In genomic region chr2:15672961-15673918, GRCh38 we compare ENCODE assay signal across 17 cellular contexts.
DNase-seq lines count a peak whose midpoint lies in the region; ATAC-seq, FAIRE-seq and TF ChIP-seq lines count a peak whose summit lies in the region.
"Had no signal": no experiment of that assay in that cellular context is flagged by ENCODE, and none has a peak within 500 bp of the region (broad histone marks: within the 10 kb centered on the region; RNA-seq: fewer than 3 reads in every experiment).

No MANE protein-coding gene starts in this region.

- TF ChIP-seq CTCF in PC-9 (conservative IDR thresholded peaks at IDR 0.05) (no peak), nephron (IDR thresholded peaks at IDR 0.05; ENCODE audit: unreplicated experiment in 3 of 3) (no peak), thyroid gland (IDR thresholded peaks at IDR 0.05) (no peak)

- no peak for TF ChIP-seq POLR2A in thyroid gland (IDR thresholded peaks at IDR 0.05)

- no peaks in the 10 kb centered on the region for H3K79me2 ChIP-seq in PC-9 (ENCODE audit: low read depth)

- no peaks in the 10 kb centered on the region for H4K20me1 ChIP-seq in PC-9 (ENCODE audit: insufficient read depth)

- FAIRE-seq in urothelium cell line (lab: Jason Lieb, UNC), result no peak

- H3K4me3 ChIP-seq in PC-9 (no peak overlapping the region), thyroid gland (replicated peaks in 1 of 3) (no peak overlapping the region)

- no peaks in the 10 kb centered on the region for H3F3A ChIP-seq in PC-9 (ENCODE audit: insufficient read depth, low read depth)

- H3K9me2 ChIP-seq in PC-9 (ENCODE audit: insufficient read depth), result no peaks in the 10 kb centered on the region

- 67 to 74% methylated on average over 14 of the region's 14 CpGs for WGBS in thyroid gland, 2 donors

- no peaks in the 10 kb centered on the region for H3K36me3 ChIP-seq in PC-9 (ENCODE audit: low read depth)
- no peaks in the 10 kb centered on the region for H3K36me3 ChIP-seq in thyroid gland

- H3K4me1 ChIP-seq in PC-9 (replicated peaks; ENCODE audit: insufficient read depth) (0 out of 2 replicates have a peak, but pooled peaks cover 6% of the 10 kb centered on the region), thyroid gland (peaks cover 29 to 44% of the 10 kb centered on the region in 2 donors)

- H3K4me1 Mint-ChIP-seq in nephron, result peaks cover 57% of the 10 kb centered on the region
- H3K4me1 Mint-ChIP-seq in activated CD4-positive, alpha-beta T cell treated with anti-CD3 and anti-CD28 coated beads, Interleukin-2, amount 10 ng/mL, durations not matched to agents 7 days and 5 days, result no peaks in the 10 kb centered on the region
- H3K4me1 Mint-ChIP-seq in activated naive CD8-positive, alpha-beta T cell treated with anti-CD3 and anti-CD28 coated beads, Interleukin-2, amount 50 U/mL, for 24 hours, result no peaks in the 10 kb centered on the region

- H3K9me3 ChIP-seq in PC-9 (ENCODE audit: insufficient read depth, low read depth) (no peaks in the 10 kb centered on the region), thyroid gland (no peaks in the 10 kb centered on the region)

- peak overlapping the region; percentile 26 to 74 (median 60) for H3K27ac Mint-ChIP-seq in nephron
- no peak overlapping the region for H3K27ac Mint-ChIP-seq in activated CD4-positive, alpha-beta T cell treated with anti-CD3 and anti-CD28 coated beads, Interleukin-2, amount 10 ng/mL, durations not matched to agents 7 days and 5 days
- H3K27ac Mint-ChIP-seq in activated naive CD8-positive, alpha-beta T cell treated with anti-CD3 and anti-CD28 coated beads, Interleukin-2, amount 50 U/mL, for 24 hours, result no peak overlapping the region

- H3K4me3 Mint-ChIP-seq in nephron, result no peak overlapping the region
- H3K4me3 Mint-ChIP-seq in activated CD4-positive, alpha-beta T cell treated with anti-CD3 and anti-CD28 coated beads, Interleukin-2, amount 10 ng/mL, durations not matched to agents 7 days and 5 days, result no peak overlapping the region
- H3K4me3 Mint-ChIP-seq in activated naive CD8-positive, alpha-beta T cell treated with anti-CD3 and anti-CD28 coated beads, Interleukin-2, amount 50 U/mL, for 24 hours, result no peak overlapping the region
- H3K4me3 Mint-ChIP-seq: H9 had no signal

- H3K27ac ChIP-seq in PC-9 (no peak overlapping the region), epithelial cell of prostate (peak overlapping the region; percentile 81), thyroid gland (peak overlapping the region; percentile 50 to 65 (median 57))

- ATAC-seq in activated naive CD8-positive, alpha-beta T cell treated with anti-CD3 and anti-CD28 coated beads, Interleukin-2, amount 50 U/mL, for 24 hours, result no peak
- ATAC-seq: Panc1 had no signal

- H3K27me3 Mint-ChIP-seq in nephron (ENCODE audit: low read depth), result peaks cover 13% of the 10 kb centered on the region
- no peaks in the 10 kb centered on the region for H3K27me3 Mint-ChIP-seq in activated CD4-positive, alpha-beta T cell treated with anti-CD3 and anti-CD28 coated beads, Interleukin-2, amount 10 ng/mL, durations not matched to agents 7 days and 5 days
- H3K27me3 Mint-ChIP-seq in activated naive CD8-positive, alpha-beta T cell treated with anti-CD3 and anti-CD28 coated beads, Interleukin-2, amount 50 U/mL, for 24 hours, result peaks cover 5% of the 10 kb centered on the region

- no TSS peak for BruUV-seq in PC-9 (replicated peaks; lab: Mats Ljungman, UMichigan)

- H3K27me3 ChIP-seq in PC-9 (ENCODE audit: insufficient read depth, low read depth), result peaks cover 62% of the 10 kb centered on the region
- no peaks in the 10 kb centered on the region for H3K27me3 ChIP-seq in thyroid gland

- POLR2A ChIA-PET in PC-9 (lab: Charles Lee; ENCODE audit: unreplicated experiment), result no interaction called here
- POLR2A ChIA-PET in activated CD4-positive, alpha-beta T cell treated with anti-CD3 and anti-CD28 coated beads, Interleukin-2, amount 10 ng/mL, durations not matched to agents 7 days and 5 days (lab: Charles Lee), result no interaction called here

- peak overlapping the region; percentile 41; the same call in 1 of the 2 replicates for H3K4me2 ChIP-seq in PC-9

- no peak overlapping the region for H2AFZ ChIP-seq in PC-9

- no peaks in the 10 kb centered on the region for H3K36me3 Mint-ChIP-seq in nephron (ENCODE audit: low read depth)
- no peaks in the 10 kb centered on the region for H3K36me3 Mint-ChIP-seq in activated CD4-positive, alpha-beta T cell treated with anti-CD3 and anti-CD28 coated beads, Interleukin-2, amount 10 ng/mL, durations not matched to agents 7 days and 5 days (ENCODE audit: low read depth)
- no peaks in the 10 kb centered on the region for H3K36me3 Mint-ChIP-seq in activated naive CD8-positive, alpha-beta T cell treated with anti-CD3 and anti-CD28 coated beads, Interleukin-2, amount 50 U/mL, for 24 hours (ENCODE audit: low read depth)

- H3K9me3 Mint-ChIP-seq in nephron, result no peaks in the 10 kb centered on the region
- H3K9me3 Mint-ChIP-seq in activated CD4-positive, alpha-beta T cell treated with anti-CD3 and anti-CD28 coated beads, Interleukin-2, amount 10 ng/mL, durations not matched to agents 7 days and 5 days, result no peaks in the 10 kb centered on the region
- no peaks in the 10 kb centered on the region for H3K9me3 Mint-ChIP-seq in activated naive CD8-positive, alpha-beta T cell treated with anti-CD3 and anti-CD28 coated beads, Interleukin-2, amount 50 U/mL, for 24 hours

- DNase-seq in PC-9 (no peak), epithelial cell of prostate (ENCODE audit: low read depth, low spot score) (no peak), thyroid gland (no peak), urothelium cell line (ENCODE audit: low spot score) (no peak)
- DNase-seq in activated CD4-positive, alpha-beta T cell treated with anti-CD3 and anti-CD28 coated beads, Interleukin-2, amount 10 ng/mL, durations not matched to agents 7 days and 5 days, result no peak
- DNase-seq in activated naive CD8-positive, alpha-beta T cell treated with anti-CD3 and anti-CD28 coated beads, Interleukin-2, amount 50 U/mL, for 24 hours, result no peak
- DNase-seq: DMS153, EL, H9, MM.1S, NCI-H1105, NCI-H187, NCI-H446 treated with DMSO at 0.1 percent for 48 hours, NCI-H748 treated with DMSO at 0.1 percent for 48 hours, SHP77 had no signal

- intact Hi-C loops in PC-9 (cut with micrococcal nuclease; ENCODE audit: unreplicated experiment), result no loop called here
- intact Hi-C loops in thyroid gland (cut with DNase I), result no loop called here

- CTCF ChIA-PET in PC-9 (lab: Charles Lee), result no interaction called here
- CTCF ChIA-PET in activated CD4-positive, alpha-beta T cell treated with anti-CD3 and anti-CD28 coated beads, Interleukin-2, amount 10 ng/mL, durations not matched to agents 7 days and 5 days (lab: Charles Lee), result no interaction called here

Comparison
In these comparisons a context has a peak if more than half of its experiments do, and no peak if none do; other contexts are left out.
1. H3K27ac Mint-ChIP-seq: peak in nephron (3 of 3); none in activated CD4-positive, alpha-beta T cell treated with anti-CD3 and anti-CD28 coated beads, Interleukin-2, amount 10 ng/mL, durations not matched to agents 7 days and 5 days (single experiment) and activated naive CD8-positive, alpha-beta T cell treated with anti-CD3 and anti-CD28 coated beads, Interleukin-2, amount 50 U/mL, for 24 hours (single experiment).